In the genomic region with DNA sequence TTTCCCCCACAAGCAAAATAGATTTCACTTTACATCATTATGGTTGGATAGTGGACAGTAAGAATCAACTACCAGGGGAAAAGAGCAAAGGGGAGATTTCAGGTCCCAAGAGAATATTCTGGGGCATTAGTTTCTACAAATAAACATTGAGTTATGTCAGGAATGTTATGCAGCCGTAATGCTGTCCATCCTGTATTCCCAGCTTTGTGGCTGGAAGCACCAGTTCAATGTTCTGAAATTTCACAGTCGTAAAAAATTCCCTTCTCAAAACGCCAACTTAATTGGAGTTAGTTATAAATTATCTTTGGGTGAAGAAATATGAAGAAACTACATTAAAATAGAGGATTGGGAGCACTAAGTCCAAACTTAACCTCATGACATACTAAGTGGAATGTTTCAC, we compare ENCODE assay signal across 2 cellular contexts.
A peak's percentile ranks its signal among the peaks of the same experiment; 100 is the strongest.
TF ChIP-seq lines count a peak whose summit lies in the region.

No MANE protein-coding gene starts in this region.

TF ChIP-seq in IMR-90, 13 proteins besides CTCF, POLR2A, EP300 and RAD21:
- TF ChIP-seq SMC3 (IDR thresholded peaks at IDR 0.05; ENCODE audit: low read depth, low read length) (no peak), CEBPB (IDR thresholded peaks at IDR 0.05; ENCODE audit: low read depth, low read length) (no peak)

TF ChIP-seq in H1, 55 proteins besides CTCF, POLR2A, EP300 and RAD21:
- TF ChIP-seq TEAD4 (IDR thresholded peaks at IDR 0.05; ENCODE audit: low read depth, low read length) = peak; percentile 36; the same call in 1 of the 2 replicates
- TF ChIP-seq BCL11A (IDR thresholded peaks at IDR 0.05; ENCODE audit: low read depth in 2 of 2, low read length in 2 of 2) = no peak
- no peak for TF ChIP-seq TCF12 (IDR thresholded peaks at IDR 0.05; ENCODE audit: low read depth, low read length)
- no peak for TF ChIP-seq EGR1 (IDR thresholded peaks at IDR 0.05; ENCODE audit: borderline replicate concordance, low read depth, low read length)
